Comparison of ENCODE assay signal across 8 cellular contexts in the genomic region with DNA sequence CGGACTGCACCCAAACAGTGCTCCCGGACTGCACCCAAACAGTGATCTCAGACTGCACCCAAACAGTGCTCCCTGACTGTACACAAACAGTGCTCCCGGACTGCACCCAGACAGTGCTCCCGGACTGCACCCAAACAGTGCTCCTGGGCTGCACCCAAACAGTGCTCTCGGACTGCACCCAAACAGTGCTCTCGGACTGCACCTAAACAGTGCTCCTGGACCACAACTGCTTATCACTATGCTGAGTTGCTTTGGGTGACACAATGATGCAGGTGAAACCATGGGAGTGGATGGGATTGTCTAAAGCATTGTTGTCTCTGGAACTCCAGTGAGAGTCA.
"Had no signal": no experiment of that assay in that cellular context is flagged by ENCODE, and none has a peak within 500 bp of the region (broad histone marks: within the 10 kb centered on the region; RNA-seq: fewer than 3 reads in every experiment).

No MANE protein-coding gene starts in this region.

- DNase-seq: GDM1, GF-D8 had no signal

- H3K4me3 ChIP-seq: GM12878 had no signal

- ATAC-seq: GM12878 had no signal

- FAIRE-seq: G401.6, GM12878, GM12891, GM12892, GM18507, GM19239 had no signal
